ENCODE assay signal across 1 cellular context in the genomic region with DNA sequence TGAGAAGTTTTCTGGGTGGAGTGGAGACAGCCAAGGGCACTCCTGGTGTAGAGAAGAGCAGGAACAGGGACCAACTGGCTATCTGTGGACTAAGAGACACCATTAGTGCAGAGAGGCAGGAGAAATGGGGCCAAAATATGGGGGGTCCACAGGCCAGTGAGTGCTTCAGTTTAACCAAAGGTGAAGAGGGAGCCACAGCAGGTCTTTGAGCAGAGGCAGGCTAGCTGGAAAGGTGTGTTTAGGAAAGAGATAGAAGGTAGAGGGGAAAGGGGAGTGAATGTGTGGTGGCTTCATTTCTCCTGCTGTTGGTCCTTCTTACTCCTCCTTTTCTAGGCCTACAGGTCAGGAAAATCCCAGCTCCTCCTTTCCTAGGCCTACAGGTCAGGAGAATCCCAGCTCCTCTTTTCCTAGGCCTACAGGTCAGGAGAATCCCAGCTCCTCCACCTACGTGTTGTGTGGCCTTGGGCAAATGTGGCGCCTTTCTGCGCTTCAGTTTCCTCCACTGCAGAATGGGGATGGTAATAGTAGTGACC.
TF ChIP-seq lines count a peak whose summit lies in the region.

No MANE protein-coding gene starts in this region.

TF ChIP-seq in HCT116, 20 proteins besides CTCF, POLR2A, EP300 and RAD21:
- TF ChIP-seq CBX3 (IDR thresholded peaks at IDR 0.05; ENCODE audit: low read depth), result no peak
- TF ChIP-seq FOSL1 (IDR thresholded peaks at IDR 0.05; ENCODE audit: low read depth), result no peak
- no peak for TF ChIP-seq ZNF274 (IDR thresholded peaks at IDR 0.05; ENCODE audit: low read depth, low read length)
- TF ChIP-seq YY1 (IDR thresholded peaks at IDR 0.05; ENCODE audit: extremely low read depth, insufficient replicate concordance, low read depth, low read length), result no peak
- TF ChIP-seq, protein P1, sequence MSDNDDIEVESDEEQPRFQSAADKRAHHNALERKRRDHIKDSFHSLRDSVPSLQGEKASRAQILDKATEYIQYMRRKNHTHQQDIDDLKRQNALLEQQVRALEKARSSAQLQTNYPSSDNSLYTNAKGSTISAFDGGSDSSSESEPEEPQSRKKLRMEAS (IDR thresholded peaks at IDR 0.05), result no peak
- TF ChIP-seq EZH2phosphoT487 (IDR thresholded peaks at IDR 0.05; ENCODE audit: borderline replicate concordance), result no peak
- TF ChIP-seq, protein P2, sequence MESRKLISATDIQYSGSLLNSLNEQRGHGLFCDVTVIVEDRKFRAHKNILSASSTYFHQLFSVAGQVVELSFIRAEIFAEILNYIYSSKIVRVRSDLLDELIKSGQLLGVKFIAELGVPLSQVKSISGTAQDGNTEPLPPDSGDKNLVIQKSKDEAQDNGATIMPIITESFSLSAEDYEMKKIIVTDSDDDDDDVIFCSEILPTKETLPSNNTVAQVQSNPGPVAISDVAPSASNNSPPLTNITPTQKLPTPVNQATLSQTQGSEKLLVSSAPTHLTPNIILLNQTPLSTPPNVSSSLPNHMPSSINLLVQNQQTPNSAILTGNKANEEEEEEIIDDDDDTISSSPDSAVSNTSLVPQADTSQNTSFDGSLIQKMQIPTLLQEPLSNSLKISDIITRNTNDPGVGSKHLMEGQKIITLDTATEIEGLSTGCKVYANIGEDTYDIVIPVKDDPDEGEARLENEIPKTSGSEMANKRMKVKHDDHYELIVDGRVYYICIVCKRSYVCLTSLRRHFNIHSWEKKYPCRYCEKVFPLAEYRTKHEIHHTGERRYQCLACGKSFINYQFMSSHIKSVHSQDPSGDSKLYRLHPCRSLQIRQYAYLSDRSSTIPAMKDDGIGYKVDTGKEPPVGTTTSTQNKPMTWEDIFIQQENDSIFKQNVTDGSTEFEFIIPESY (IDR thresholded peaks at IDR 0.05; ENCODE audit: extremely low read depth, insufficient replicate concordance, low read length), result no peak
- no peak for TF ChIP-seq SP1 (IDR thresholded peaks at IDR 0.05; ENCODE audit: low read depth)
- TF ChIP-seq REST (IDR thresholded peaks at IDR 0.05; ENCODE audit: low read depth), result no peak
- TF ChIP-seq SIN3A (IDR thresholded peaks at IDR 0.05; ENCODE audit: low read depth), result no peak
- TF ChIP-seq JUND (IDR thresholded peaks at IDR 0.05), result no peak
- TF ChIP-seq SRF (IDR thresholded peaks at IDR 0.05; ENCODE audit: low read depth), result no peak
- TF ChIP-seq EGR1 (IDR thresholded peaks at IDR 0.05; ENCODE audit: low read depth), result no peak
